In genomic region chr19:7589822-7590221, GRCh38 we compare ENCODE assay signal across 31 cellular contexts. TPM values are rescaled to one million over a fixed set of nuclear protein-coding genes. Genes with fewer than 3 reads are reported as not detected.
"Had no signal": no experiment of that assay in that cellular context is flagged by ENCODE, and none has a peak within 500 bp of the region (broad histone marks: within the 10 kb centered on the region; RNA-seq: fewer than 3 reads in every experiment).

No MANE protein-coding gene starts in this region.

- H3K27me3 ChIP-seq: brain microvascular endothelial cell had no signal

- H3K36me3 ChIP-seq: brain microvascular endothelial cell, cardiac muscle cell, WERI-Rb-1 had no signal

- H3K27ac ChIP-seq: brain microvascular endothelial cell, cardiac muscle cell, WERI-Rb-1 had no signal

- DNase-seq: activated CD4-positive, alpha-beta memory T cell treated with anti-CD3 and anti-CD28 coated beads, Interleukin-2, amount 10 ng/mL, durations not matched to agents 7 days and 5 days; activated CD4-positive, alpha-beta T cell treated with anti-CD3 and anti-CD28 coated beads for 1 hour; activated CD4-positive, alpha-beta T cell treated with anti-CD3 and anti-CD28 coated beads for 48 hours; activated CD4-positive, CD25-positive, alpha-beta regulatory T cell; activated CD8-positive, alpha-beta memory T cell treated with anti-CD3 and anti-CD28 coated beads for 24 hours; activated CD8-positive, alpha-beta memory T cell treated with anti-CD3 and anti-CD28 coated beads, Interleukin-2, amount 10 ng/mL, durations not matched to agents 7 days and 5 days; activated CD8-positive, alpha-beta memory T cell treated with anti-CD3 and anti-CD28 coated beads, Interleukin-2, amount 50 U/mL, for 48 hours; activated effector memory CD4-positive, alpha-beta T cell treated with Interleukin-2 at 50 U/mL for 16 hours; activated naive CD4-positive, alpha-beta T cell treated with anti-CD3 and anti-CD28 coated beads, Interleukin-2, amount 10 ng/mL, durations not matched to agents 7 days and 5 days; activated naive CD8-positive, alpha-beta T cell treated with anti-CD3 and anti-CD28 coated beads, Interleukin-2, amount 50 U/mL, for 24 hours; activated T-cell treated with anti-CD3 and anti-CD28 coated beads, Interleukin-2, amount 50 U/mL, for 48 hours; anterior cingulate cortex; brain microvascular endothelial cell; MM.1S; MV-4-11; NCI-H1092 treated with DMSO at 0.1 percent for 48 hours; NCI-H146; NCI-H187; NCI-H2029 treated with DMSO at 0.1 percent for 48 hours; NCI-H2107; NCI-H2171; NCI-H510A; NCI-H526; NCI-H748 treated with DMSO at 0.1 percent for 48 hours; NK-92 treated with Interleukin-12 subunit alpha and Interleukin-12 subunit beta, amount 100 ng/mL, for 24 hours; Right ventricle myocardium superior; T1000; WERI-Rb-1 had no signal

- ATAC-seq: activated CD8-positive, alpha-beta memory T cell treated with anti-CD3 and anti-CD28 coated beads, Interleukin-2, amount 10 ng/mL, durations not matched to agents 7 days and 5 days; activated naive CD8-positive, alpha-beta T cell treated with anti-CD3 and anti-CD28 coated beads, Interleukin-2, amount 50 U/mL, for 24 hours had no signal

- H3K4me3 ChIP-seq: cardiac muscle cell had no signal

RNA-seq across cellular contexts. Expression of gene CAMSAP3, which starts 5.8 kb away (rescaled TPM):
- total RNA-seq: LHCN-M2 had no signal

RNA-seq across cellular contexts. Expression of gene PCP2, which starts 43.7 kb away (rescaled TPM):
- total RNA-seq: chondrocyte, LHCN-M2 had no signal
